15 cellular contexts compared by ENCODE assay signal in genomic region chr11:108732395-108732794, GRCh38.
A peak's percentile ranks its signal among the peaks of the same experiment; 100 is the strongest.
DNase-seq lines count a peak whose midpoint lies in the region; ATAC-seq and TF ChIP-seq lines count a peak whose summit lies in the region.
"Had no signal": no experiment of that assay in that cellular context is flagged by ENCODE, and none has a peak within 500 bp of the region (broad histone marks: within the 10 kb centered on the region; RNA-seq: fewer than 3 reads in every experiment).

No MANE protein-coding gene starts in this region.

- peaks cover 0 to 2% of the 10 kb centered on the region in 2 donors for H3K9me3 Mint-ChIP-seq in activated T-cell treated with anti-CD3 and anti-CD28 coated beads, Interleukin-2, amount 50 U/mL, for 72 hours
- no peaks in the 10 kb centered on the region for H3K9me3 Mint-ChIP-seq in activated T-helper 2 cell treated with anti-CD3 and anti-CD28 coated beads, Interferon-gamma antibody, Interleukin-2, Interleukin-4, amounts not matched to agents 10 μg/mL and 5 μg/mL and 100 μg/mL, durations not matched to agents 14 hours and 24 hours and 36 hours
- peaks cover 6% of the 10 kb centered on the region for H3K9me3 Mint-ChIP-seq in type B pancreatic cell
- H3K9me3 Mint-ChIP-seq: T-helper 2 cell treated with Interferon-gamma antibody and Interleukin-4, amounts not matched to agents 5 μg/mL and 100 μg/mL, for 36 hours had no signal

- peaks cover 0 to 12% of the 10 kb centered on the region in 2 donors for H3K36me3 Mint-ChIP-seq in activated T-cell treated with anti-CD3 and anti-CD28 coated beads, Interleukin-2, amount 50 U/mL, for 72 hours (ENCODE audit: insufficient read depth in 2 of 2)
- peaks cover 46% of the 10 kb centered on the region for H3K36me3 Mint-ChIP-seq in activated T-helper 2 cell treated with anti-CD3 and anti-CD28 coated beads, Interferon-gamma antibody, Interleukin-2, Interleukin-4, amounts not matched to agents 10 μg/mL and 5 μg/mL and 100 μg/mL, durations not matched to agents 14 hours and 24 hours and 36 hours (ENCODE audit: low read depth)
- H3K36me3 Mint-ChIP-seq in type B pancreatic cell, result peaks cover 21% of the 10 kb centered on the region

- no peak overlapping the region for H3K4me3 ChIP-seq in foreskin fibroblast (ENCODE audit: low read depth in 1 of 2, low read length in 2 of 2)
- H3K4me3 ChIP-seq: breast epithelium had no signal

- H3K27me3 Mint-ChIP-seq in activated T-cell treated with anti-CD3 and anti-CD28 coated beads, Interleukin-2, amount 50 U/mL, for 72 hours (ENCODE audit: low read depth), result no peaks in the 10 kb centered on the region
- no peaks in the 10 kb centered on the region for H3K27me3 Mint-ChIP-seq in activated T-helper 2 cell treated with anti-CD3 and anti-CD28 coated beads, Interferon-gamma antibody, Interleukin-2, Interleukin-4, amounts not matched to agents 10 μg/mL and 5 μg/mL and 100 μg/mL, durations not matched to agents 14 hours and 24 hours and 36 hours (ENCODE audit: low read depth)
- no peaks in the 10 kb centered on the region for H3K27me3 Mint-ChIP-seq in type B pancreatic cell

- TF ChIP-seq CTCF in type B pancreatic cell (conservative IDR thresholded peaks at IDR 0.05) (no peak), foreskin fibroblast (IDR thresholded peaks at IDR 0.05; ENCODE audit: low read depth, low read length) (no peak)

- H3K4me1 Mint-ChIP-seq in activated T-cell treated with anti-CD3 and anti-CD28 coated beads, Interleukin-2, amount 50 U/mL, for 72 hours (ENCODE audit: low read depth), result peaks cover 73% of the 10 kb centered on the region
- peaks cover 57% of the 10 kb centered on the region for H3K4me1 Mint-ChIP-seq in activated T-helper 2 cell treated with anti-CD3 and anti-CD28 coated beads, Interferon-gamma antibody, Interleukin-2, Interleukin-4, amounts not matched to agents 10 μg/mL and 5 μg/mL and 100 μg/mL, durations not matched to agents 14 hours and 24 hours and 36 hours (ENCODE audit: low read depth)
- peaks cover 25% of the 10 kb centered on the region for H3K4me1 Mint-ChIP-seq in type B pancreatic cell (ENCODE audit: unreplicated experiment)

- intact Hi-C loops in activated T-helper 2 cell treated with anti-CD3 and anti-CD28 coated beads, Interferon-gamma antibody, Interleukin-2, Interleukin-4, amounts not matched to agents 10 μg/mL and 5 μg/mL and 100 μg/mL, durations not matched to agents 14 hours and 24 hours and 36 hours (cut with micrococcal nuclease), result loop anchor here (5.0 kb wide), 2 partner anchors 120 to 1350 kb away; no protein-coding TSS in a partner anchor

- DNase-seq in activated T-cell treated with anti-CD3 and anti-CD28 coated beads, Interleukin-2, amount 50 U/mL, for 72 hours, result no peak
- DNase-seq in activated T-cell treated with anti-CD3 and anti-CD28 coated beads for 4 hours (no peak), NCI-H2107 treated with DMSO at 0.1 percent for 48 hours (lab: John Stamatoyannopoulos, UW; ENCODE audit: unreplicated experiment) (peak; percentile 77), type B pancreatic cell (ENCODE audit: extremely low spot score, unreplicated experiment) (no peak), foreskin fibroblast (no peak)
- DNase-seq in activated T-helper 2 cell treated with anti-CD3 and anti-CD28 coated beads, Interferon-gamma antibody, Interleukin-2, Interleukin-4, amounts not matched to agents 10 μg/mL and 5 μg/mL and 100 μg/mL, durations not matched to agents 14 hours and 24 hours and 36 hours (ENCODE audit: low spot score), result no peak
- DNase-seq: activated CD4-positive, alpha-beta T cell treated with anti-CD3 and anti-CD28 coated beads, Interleukin-2, amount 50 U/mL, for 1 hour; effector CD8-positive, alpha-beta T cell; substantia nigra had no signal

- peak overlapping the region; percentile 25 for H3K27ac Mint-ChIP-seq in activated T-cell treated with anti-CD3 and anti-CD28 coated beads, Interleukin-2, amount 50 U/mL, for 72 hours
- peak overlapping the region; percentile 23 for H3K27ac Mint-ChIP-seq in activated T-helper 2 cell treated with anti-CD3 and anti-CD28 coated beads, Interferon-gamma antibody, Interleukin-2, Interleukin-4, amounts not matched to agents 10 μg/mL and 5 μg/mL and 100 μg/mL, durations not matched to agents 14 hours and 24 hours and 36 hours
- peak overlapping the region; percentile 21 for H3K27ac Mint-ChIP-seq in type B pancreatic cell

- ATAC-seq in activated T-cell treated with anti-CD3 and anti-CD28 coated beads, Interleukin-2, amount 50 U/mL, for 72 hours (replicated peaks in 1 of 2), result no peak
- ATAC-seq in HG02870 (IDR thresholded peaks at IDR 0.05; ENCODE audit: unreplicated experiment), result no peak
- no peak for ATAC-seq in GM21529 (IDR thresholded peaks at IDR 0.05; ENCODE audit: unreplicated experiment)
- ATAC-seq: Right ventricle myocardium inferior, sciatic nerve had no signal

- H3K4me3 Mint-ChIP-seq in activated T-cell treated with anti-CD3 and anti-CD28 coated beads, Interleukin-2, amount 50 U/mL, for 72 hours, result peak overlapping the region; percentile 14 to 25
- H3K4me3 Mint-ChIP-seq in activated T-helper 2 cell treated with anti-CD3 and anti-CD28 coated beads, Interferon-gamma antibody, Interleukin-2, Interleukin-4, amounts not matched to agents 10 μg/mL and 5 μg/mL and 100 μg/mL, durations not matched to agents 14 hours and 24 hours and 36 hours (ENCODE audit: low read depth), result peak overlapping the region; percentile 23
- peak overlapping the region; percentile 20 for H3K4me3 Mint-ChIP-seq in type B pancreatic cell
